Comparison of ENCODE assay signal across 9 cellular contexts in the genomic region with DNA sequence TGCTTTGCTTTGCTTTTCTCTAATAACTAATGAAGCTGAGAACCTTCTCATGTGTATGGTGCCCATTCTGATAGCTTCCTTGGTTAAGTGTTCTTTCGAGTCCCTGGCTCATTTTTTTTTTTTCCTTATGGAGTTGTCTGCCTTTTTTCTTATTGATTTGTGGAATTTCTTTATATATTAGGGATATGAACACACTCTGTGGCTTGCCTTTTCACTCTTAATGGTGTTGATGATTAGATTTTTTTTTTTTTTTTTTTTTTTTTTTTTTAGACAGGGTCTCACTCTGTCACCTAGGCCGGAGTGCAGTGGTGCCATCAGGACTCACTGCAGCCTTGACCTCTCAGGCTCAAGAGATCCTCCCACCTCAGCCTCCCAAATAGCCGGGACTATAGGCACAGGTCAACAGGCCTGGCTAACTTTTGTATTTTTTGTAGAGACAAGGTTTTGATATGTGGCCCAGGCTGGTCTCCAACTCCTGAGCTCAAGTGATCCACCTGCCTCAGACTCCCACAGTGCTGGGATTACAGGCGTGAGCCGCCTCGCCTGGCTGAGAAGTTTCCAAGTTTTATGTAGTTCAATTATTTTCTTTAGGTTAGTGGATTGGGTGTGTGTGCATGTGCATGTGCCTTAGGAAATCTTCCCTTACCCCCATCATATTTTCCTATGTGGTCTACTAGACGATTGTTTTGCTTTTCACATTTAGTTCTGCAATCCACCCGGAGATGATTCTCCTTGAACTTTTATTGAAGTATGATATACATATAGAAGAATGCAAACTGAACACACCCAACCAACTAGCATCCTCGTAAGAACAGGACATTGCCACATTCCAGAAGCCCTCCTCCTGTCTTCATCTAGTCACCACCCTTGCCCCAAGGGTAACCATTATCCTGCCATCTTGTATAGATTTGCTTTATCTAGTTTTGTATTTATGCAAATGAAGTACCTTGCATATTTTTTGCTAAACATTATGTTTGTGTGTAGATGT. TPM values are rescaled to one million over a fixed set of nuclear protein-coding genes. Genes with fewer than 3 reads are reported as not detected.
A peak's percentile ranks its signal among the peaks of the same experiment; 100 is the strongest.
DNase-seq lines count a peak whose midpoint lies in the region; FAIRE-seq and TF ChIP-seq lines count a peak whose summit lies in the region.
"Had no signal": no experiment of that assay in that cellular context is flagged by ENCODE, and none has a peak within 500 bp of the region (broad histone marks: within the 10 kb centered on the region; RNA-seq: fewer than 3 reads in every experiment).

No MANE protein-coding gene starts in this region.

- H3K9me3 ChIP-seq in BLaER1 (no peaks in the 10 kb centered on the region), HUES64 (ENCODE audit: insufficient read depth, low read depth, low read length) (no peaks in the 10 kb centered on the region), astrocyte (ENCODE audit: insufficient read depth, low read depth, low read length) (no peaks in the 10 kb centered on the region)

- no peaks in the 10 kb centered on the region for H3K27me3 Mint-ChIP-seq in astrocyte (ENCODE audit: low read depth, unreplicated experiment)
- H3K27me3 Mint-ChIP-seq in mesothelial cell of epicardium (ENCODE audit: low read depth): no peaks in the 10 kb centered on the region

- H3K4me1 Mint-ChIP-seq in astrocyte (ENCODE audit: low read depth, unreplicated experiment) (peaks cover 7% of the 10 kb centered on the region), mesothelial cell of epicardium (peaks cover 36% of the 10 kb centered on the region)

- peaks cover 32% of the 10 kb centered on the region for H3K79me2 ChIP-seq in astrocyte (ENCODE audit: insufficient read depth, low read length)

- H4K20me1 ChIP-seq in BLaER1: peaks cover 33% of the 10 kb centered on the region
- H4K20me1 ChIP-seq in astrocyte (ENCODE audit: insufficient read depth, low read length): peaks cover 30% of the 10 kb centered on the region

- WGBS in HUES64: 95% methylated on average over 5 of the region's 9 CpGs

- TF ChIP-seq CTCF in astrocyte (IDR thresholded peaks at IDR 0.05; ENCODE audit: insufficient read depth, low read depth, low read length): no peak
- TF ChIP-seq CTCF in mesothelial cell of epicardium (IDR thresholded peaks at IDR 0.05; ENCODE audit: unreplicated experiment): no peak

- H3K27ac ChIP-seq in BLaER1: no peak overlapping the region
- H3K27ac ChIP-seq in HUES64 (ENCODE audit: low read depth, low read length): no peak overlapping the region
- H3K27ac ChIP-seq in astrocyte (ENCODE audit: low read depth, low read length): peak overlapping the region; percentile 21

- DNase-seq in astrocyte (ENCODE audit: low read depth) (no peak), mesothelial cell of epicardium (ENCODE audit: low spot score in 2 of 2, unreplicated experiment in 2 of 2) (no peak), RPMI8226 (no peak), NCI-H1105 treated with DMSO at 0.1 percent for 48 hours (lab: John Stamatoyannopoulos, UW) (no peak), NCI-H2227 treated with DMSO at 0.1 percent for 48 hours (lab: John Stamatoyannopoulos, UW) (no peak)
- no peak for DNase-seq in stimulated activated naive CD4-positive, alpha-beta T cell treated with Interleukin-2 at 50 U/mL for 16 hours (lab: John Stamatoyannopoulos, UW)
- DNase-seq: cerebellar nuclear complex had no signal

- H3K36me3 ChIP-seq in BLaER1 (peaks cover 7% of the 10 kb centered on the region), HUES64 (ENCODE audit: insufficient read depth, low read length) (peaks cover 14% of the 10 kb centered on the region), astrocyte (ENCODE audit: insufficient read depth, low read length) (peaks cover 6% of the 10 kb centered on the region)

- H3K4me2 ChIP-seq in BLaER1 (peak overlapping the region; percentile 94), astrocyte (ENCODE audit: low read length) (peak overlapping the region; percentile 96)

- H2AFZ ChIP-seq in astrocyte (ENCODE audit: low read depth, low read length): peak overlapping the region; percentile 96

- H3K9ac ChIP-seq in BLaER1 (no peak overlapping the region; the same call in 1 of the 2 replicates), HUES64 (ENCODE audit: low read depth, low read length) (no peak overlapping the region), astrocyte (ENCODE audit: low read length) (peak overlapping the region; percentile 97)

- H3K36me3 Mint-ChIP-seq in astrocyte (ENCODE audit: low read depth, unreplicated experiment) (no peaks in the 10 kb centered on the region), mesothelial cell of epicardium (no peaks in the 10 kb centered on the region)

- H3K4me3 ChIP-seq in BLaER1 (no peak overlapping the region), HUES64 (ENCODE audit: low read length) (peak overlapping the region; percentile 95; the same call in 1 of the 2 replicates), astrocyte (ENCODE audit: insufficient read depth, low read depth, low read length) (no peak overlapping the region)

- peak overlapping the region; percentile 100 for H3K4me3 Mint-ChIP-seq in astrocyte (ENCODE audit: unreplicated experiment)
- H3K4me3 Mint-ChIP-seq in mesothelial cell of epicardium: peak overlapping the region; percentile 93

- FAIRE-seq in astrocyte (lab: Jason Lieb, UNC): no peak

- no peaks in the 10 kb centered on the region for H3K27me3 ChIP-seq in BLaER1
- no peaks in the 10 kb centered on the region for H3K27me3 ChIP-seq in HUES64 (ENCODE audit: insufficient read depth, low read length)
- no peaks in the 10 kb centered on the region for H3K27me3 ChIP-seq in astrocyte (ENCODE audit: insufficient read depth, low read length)

- no peak overlapping the region for H3K27ac Mint-ChIP-seq in astrocyte (ENCODE audit: unreplicated experiment)
- peak overlapping the region; percentile 82 for H3K27ac Mint-ChIP-seq in mesothelial cell of epicardium

- no peaks in the 10 kb centered on the region for H3K9me3 Mint-ChIP-seq in astrocyte (ENCODE audit: unreplicated experiment)
- H3K9me3 Mint-ChIP-seq in mesothelial cell of epicardium: no peaks in the 10 kb centered on the region

- peaks cover 42% of the 10 kb centered on the region for H3K4me1 ChIP-seq in BLaER1
- H3K4me1 ChIP-seq in HUES64 (ENCODE audit: insufficient read depth, low read length): peaks cover 7% of the 10 kb centered on the region; the same call in 1 of the 2 replicates
- peaks cover 14% of the 10 kb centered on the region for H3K4me1 ChIP-seq in astrocyte (ENCODE audit: insufficient read depth, low read length)

RNA-seq across cellular contexts. Expression of a gene that starts 1.7 kb away (rescaled TPM):
- polyA plus RNA-seq in HUES64 (2013, experiment 1 of 2): 129 TPM
- 140 TPM for polyA plus RNA-seq in HUES64 (2013, experiment 2 of 2)
- 65.9 and 79.5 TPM in 2 replicates for total RNA-seq in astrocyte
- 82.2 to 86.2 TPM (median 82.8 TPM) in 3 replicates for total RNA-seq in mesothelial cell of epicardium

RNA-seq across cellular contexts. Expression of a gene that starts 19.4 kb away (rescaled TPM):
- polyA plus RNA-seq in HUES64 (2013, experiment 1 of 2): 43.4 TPM
- polyA plus RNA-seq in HUES64 (2013, experiment 2 of 2): 38.7 TPM
- total RNA-seq in astrocyte: 71.2 and 79.4 TPM in 2 replicates
- total RNA-seq in mesothelial cell of epicardium: 38.1 to 45.2 TPM (median 44.7 TPM) in 3 replicates

RNA-seq across cellular contexts. Expression of a gene that starts 44.9 kb away (rescaled TPM):
- polyA plus RNA-seq in HUES64 (2013, experiment 1 of 2): 32.4 TPM
- polyA plus RNA-seq in HUES64 (2013, experiment 2 of 2): 31.8 TPM
- total RNA-seq in astrocyte (42.2 and 48.0 TPM in 2 replicates), mesothelial cell of epicardium (65.1 to 71.6 TPM (median 69.3 TPM) in 3 replicates)
